Comparison of ENCODE assay signal across 8 cellular contexts in the genomic region with DNA sequence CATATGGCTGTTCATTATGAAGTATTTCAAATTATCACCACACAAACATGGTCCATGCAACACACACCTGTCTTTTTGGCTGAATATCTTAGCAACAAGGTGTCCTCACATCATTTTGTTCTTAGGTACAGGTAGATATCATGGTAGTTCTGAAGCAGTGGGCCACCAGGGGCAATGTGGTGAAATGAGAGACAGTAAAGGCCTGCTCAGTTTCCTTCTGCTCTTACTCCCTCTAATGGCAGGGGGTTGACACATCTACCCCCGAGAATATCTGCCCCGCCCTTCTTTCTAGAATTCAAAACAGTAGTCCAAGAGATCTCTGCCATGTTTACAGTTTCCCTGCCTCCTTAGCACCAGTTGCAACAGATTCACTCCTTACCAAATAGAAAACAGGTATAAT.
A peak's percentile ranks its signal among the peaks of the same experiment; 100 is the strongest.
DNase-seq lines count a peak whose midpoint lies in the region; ATAC-seq and TF ChIP-seq lines count a peak whose summit lies in the region.

No MANE protein-coding gene starts in this region.

- H3K27ac ChIP-seq in cardiac muscle cell, result no peak overlapping the region
- peak overlapping the region; percentile 64; the same call in 1 of the 2 replicates for H3K27ac ChIP-seq in MM.1S (ENCODE audit: low read length)
- H3K27ac ChIP-seq in testis, result no peak overlapping the region

- H3K4me1 ChIP-seq in cardiac muscle cell (ENCODE audit: low read depth) (peaks cover 21% of the 10 kb centered on the region), MM.1S (ENCODE audit: low read length) (peaks cover 28% of the 10 kb centered on the region), testis (no peaks in the 10 kb centered on the region)

- no peaks in the 10 kb centered on the region for H4K20me1 ChIP-seq in MM.1S (ENCODE audit: insufficient read depth, low read length)

- H3K9me3 ChIP-seq in cardiac muscle cell (ENCODE audit: low read depth), result no peaks in the 10 kb centered on the region
- H3K9me3 ChIP-seq in MM.1S (replicated peaks; ENCODE audit: insufficient read depth, low read length), result no peaks in the 10 kb centered on the region
- H3K9me3 ChIP-seq in testis, result no peaks in the 10 kb centered on the region

- 36 to 67% methylated on average over 2 of the region's 2 CpGs for WGBS in testis, 2 donors

- H3K79me2 ChIP-seq in MM.1S (ENCODE audit: low read length), result no peaks in the 10 kb centered on the region

- intact Hi-C loops in Right ventricle myocardium superior (cut with DNase I), result no loop called here
- intact Hi-C loops in testis (cut with DNase I; ENCODE audit: low total_unique reads), result no loop called here

- TF ChIP-seq CTCF in cardiac muscle cell (IDR thresholded peaks at IDR 0.05; ENCODE audit: low read depth, low read length) (peak; percentile 22), MM.1S (IDR thresholded peaks at IDR 0.05; ENCODE audit: low read length) (peak; percentile 79), testis (IDR thresholded peaks at IDR 0.05) (peak in 1 of 3 experiments; percentile 23)

- TF ChIP-seq POLR2A in testis (IDR thresholded peaks at IDR 0.05), result no peak

- H3K4me3 ChIP-seq in cardiac muscle cell (no peak overlapping the region), MM.1S (ENCODE audit: low read length) (no peak overlapping the region), testis (no peak overlapping the region)

- no peak overlapping the region for H2AFZ ChIP-seq in MM.1S (ENCODE audit: low read length)

- H3K27me3 ChIP-seq in cardiac muscle cell (no peaks in the 10 kb centered on the region), MM.1S (replicated peaks; ENCODE audit: insufficient read depth, low read length) (no peaks in the 10 kb centered on the region), testis (no peaks in the 10 kb centered on the region)

- H3K36me3 ChIP-seq in cardiac muscle cell, result no peaks in the 10 kb centered on the region
- H3K36me3 ChIP-seq in MM.1S (replicated peaks; ENCODE audit: insufficient read depth, low read length), result no peaks in the 10 kb centered on the region
- no peaks in the 10 kb centered on the region for H3K36me3 ChIP-seq in testis (ENCODE audit: low read depth, missing control alignments)

- DNase-seq in cardiac muscle cell (ENCODE audit: low read depth in 1 of 2, low spot score in 1 of 2), result peak in 1 of 2 donors; percentile 84
- DNase-seq in Right ventricle myocardium superior, result no peak
- peak; percentile 79 for DNase-seq in MM.1S
- peak; percentile 67 for DNase-seq in SK-N-DZ (ENCODE audit: low spot score)
- DNase-seq in iPS DF 4.7 (ENCODE audit: extremely low read depth, low spot score), result peak; percentile 58
- no peak for DNase-seq in testis
- DNase-seq in middle frontal gyrus (ENCODE audit: extremely low spot score, low spot score), result no peak

- no peaks in the 10 kb centered on the region for H3K9me2 ChIP-seq in MM.1S (replicated peaks; ENCODE audit: insufficient read depth, low read length)

- peaks cover 11% of the 10 kb centered on the region; the same call in 1 of the 2 replicates for H3F3A ChIP-seq in MM.1S (ENCODE audit: insufficient read depth, low read length)

- H3K9ac ChIP-seq in MM.1S (ENCODE audit: low read length), result no peak overlapping the region

- ATAC-seq in Right ventricle myocardium superior (ENCODE audit: poor library complexity) (no peak), HG02623 (IDR thresholded peaks at IDR 0.05; ENCODE audit: unreplicated experiment) (peak; percentile 96)

- no peak overlapping the region for H3K4me2 ChIP-seq in MM.1S (ENCODE audit: low read depth, low read length)

Comparison
In these comparisons a context has a peak if more than half of its experiments do, and no peak if none do; other contexts are left out.
1. DNase-seq: peak in MM.1S (single experiment), SK-N-DZ (single experiment) and iPS DF 4.7 (single experiment); none in Right ventricle myocardium superior (single experiment), testis (single experiment) and middle frontal gyrus (single experiment).